Comparison of ENCODE assay signal across 11 cellular contexts in the genomic region with DNA sequence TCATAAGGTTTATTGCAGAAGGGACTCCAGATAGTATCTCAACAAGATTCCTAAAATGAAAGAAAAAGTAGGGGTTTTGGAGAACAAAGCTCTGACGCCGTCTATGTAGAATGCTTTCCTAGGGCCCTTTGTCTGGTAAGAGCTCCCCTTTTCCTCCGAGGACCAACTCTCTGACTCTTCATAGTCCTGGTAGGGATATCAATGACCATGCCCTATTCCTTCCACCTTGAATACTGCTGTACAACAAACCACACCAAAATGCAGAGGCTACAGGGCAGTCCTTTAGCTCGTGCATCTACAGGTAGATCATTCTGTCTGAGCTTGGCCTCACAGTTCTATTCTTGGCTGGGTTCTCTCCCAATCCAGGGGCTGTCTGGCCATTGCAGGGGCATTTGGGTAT.
"Had no signal": no experiment of that assay in that cellular context is flagged by ENCODE, and none has a peak within 500 bp of the region (broad histone marks: within the 10 kb centered on the region; RNA-seq: fewer than 3 reads in every experiment).

No MANE protein-coding gene starts in this region.

- ATAC-seq: GM23338, HCT116 had no signal

- H3K4me3 ChIP-seq: GM23248, GM23338, HAP-1 had no signal

- DNase-seq: GM23248, GOT3, H7, H9, HCEC 1CT, HFFc6 had no signal

- H3K36me3 ChIP-seq: HAP-1 had no signal

- H3K27ac ChIP-seq: GM23248 had no signal

- H3K9me3 ChIP-seq: HAP-1 had no signal

- H3K4me2 ChIP-seq: GM23338 had no signal

- H3K9ac ChIP-seq: GM23248 had no signal

- H2AFZ ChIP-seq: GM23248, GM23338 had no signal

- FAIRE-seq: H1, H54 had no signal
